15 cellular contexts compared by ENCODE assay signal in the genomic region with DNA sequence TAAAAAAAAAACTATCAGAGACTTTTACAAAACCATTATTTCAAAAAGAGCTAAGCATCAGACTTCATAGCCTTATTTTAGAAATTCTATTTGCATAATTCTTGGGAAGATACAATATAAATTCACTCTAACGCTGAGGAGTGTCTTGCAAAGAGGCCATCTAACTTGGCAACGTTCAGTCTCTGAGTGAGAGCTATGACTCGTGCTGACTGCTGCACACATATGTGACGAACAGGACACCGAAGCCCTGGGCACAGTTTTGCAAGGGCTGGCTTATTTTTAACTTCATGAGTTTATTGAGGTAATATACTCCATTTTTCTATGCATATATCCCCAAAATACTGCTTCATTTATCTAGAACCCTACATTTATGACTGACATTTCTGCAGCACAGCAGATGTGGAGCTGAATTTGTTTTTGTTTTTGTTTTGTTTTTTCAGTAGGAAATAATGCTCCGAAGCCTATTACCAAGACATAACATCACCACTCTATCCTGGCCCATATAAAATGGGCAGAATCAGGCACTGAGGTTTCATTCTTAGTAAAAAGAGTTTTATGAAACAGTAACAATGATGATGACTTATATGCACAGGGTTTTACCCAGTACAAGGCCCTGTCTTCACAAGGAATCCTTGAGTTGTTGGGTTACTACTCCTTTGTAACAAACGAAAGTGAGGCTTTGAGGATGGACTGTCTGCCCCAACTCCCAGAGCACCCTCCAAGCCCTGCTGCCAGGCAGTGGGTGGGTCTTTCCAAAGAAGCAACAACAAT.
DNase-seq lines count a peak whose midpoint lies in the region; ATAC-seq and TF ChIP-seq lines count a peak whose summit lies in the region.
"Had no signal": no experiment of that assay in that cellular context is flagged by ENCODE, and none has a peak within 500 bp of the region (broad histone marks: within the 10 kb centered on the region; RNA-seq: fewer than 3 reads in every experiment).

No MANE protein-coding gene starts in this region.

- no peak overlapping the region for H2BK15ac ChIP-seq in H9 (ENCODE audit: low read depth, low read length)

- intact Hi-C loops in naive thymus-derived CD4-positive, alpha-beta T cell (cut with micrococcal nuclease): no loop called here

- no peak overlapping the region for H3K27ac Mint-ChIP-seq in naive thymus-derived CD4-positive, alpha-beta T cell
- H3K27ac Mint-ChIP-seq in endothelial cell (ENCODE audit: unreplicated experiment) (no peak overlapping the region), H9 (no peak overlapping the region)
- H3K27ac Mint-ChIP-seq: T-cell had no signal

- no peak for ATAC-seq in naive thymus-derived CD4-positive, alpha-beta T cell
- ATAC-seq: T-cell had no signal

- H3K18ac ChIP-seq in H9 (ENCODE audit: insufficient read length, low read depth, low read length): no peak overlapping the region

- H3K36me3 Mint-ChIP-seq in naive thymus-derived CD4-positive, alpha-beta T cell: peaks cover 0 to 6% (median 0%) of the 10 kb centered on the region in 5 donors
- H3K36me3 Mint-ChIP-seq in endothelial cell (ENCODE audit: low read depth, unreplicated experiment) (no peaks in the 10 kb centered on the region), H9 (ENCODE audit: insufficient read depth in 1 of 3, low read depth in 3 of 3) (no peaks in the 10 kb centered on the region)
- H3K36me3 Mint-ChIP-seq: T-cell had no signal

- no peaks in the 10 kb centered on the region for H3K79me2 ChIP-seq in H9 (ENCODE audit: insufficient read depth, low read length)

- no peak overlapping the region for H3K23ac ChIP-seq in H9 (ENCODE audit: insufficient read length, low read depth, low read length)

- POLR2A ChIA-PET in naive thymus-derived CD4-positive, alpha-beta T cell (lab: Charles Lee): no interaction called here

- H3K27ac ChIP-seq in cingulate gyrus (ENCODE audit: low read depth, low read length): peak overlapping the region; percentile 6
- H3K27ac ChIP-seq in muscle layer of duodenum (ENCODE audit: low read length): peak overlapping the region; percentile 69
- H3K27ac ChIP-seq in naive thymus-derived CD4-positive, alpha-beta T cell (ENCODE audit: low read depth, low read length): no peak overlapping the region
- H3K27ac ChIP-seq in H9 (ENCODE audit: insufficient read length, low read depth, low read length): no peak overlapping the region

- no peaks in the 10 kb centered on the region for H3K23me2 ChIP-seq in H9 (ENCODE audit: insufficient read length, low read depth, low read length, poor library complexity, severe bottlenecking)

- H3K27me3 ChIP-seq in muscle layer of duodenum (ENCODE audit: low read depth, low read length) (no peaks in the 10 kb centered on the region), H9 (ENCODE audit: insufficient read depth, low read length) (no peaks in the 10 kb centered on the region)
- H3K27me3 ChIP-seq in naive thymus-derived CD4-positive, alpha-beta T cell (ENCODE audit: control insufficient read depth in 2 of 2, insufficient read depth in 2 of 2, low read length in 2 of 2): no peaks in the 10 kb centered on the region

- H2AK5ac ChIP-seq in H9 (ENCODE audit: insufficient read length, low read length): no peak overlapping the region

- H4K20me1 ChIP-seq in H9 (ENCODE audit: control insufficient read depth, insufficient read depth, insufficient read length): no peaks in the 10 kb centered on the region

- H4K91ac ChIP-seq in H9 (ENCODE audit: insufficient read length, low read depth, low read length): no peak overlapping the region

- no peak overlapping the region for H3K9ac ChIP-seq in H9 (ENCODE audit: extremely low read depth, insufficient read length, low read length)

- no peak overlapping the region for H3K56ac ChIP-seq in H9 (ENCODE audit: insufficient read length, low read depth, low read length)

- H3K14ac ChIP-seq in H9 (ENCODE audit: insufficient read depth, low read length): no peak overlapping the region

- H3K79me1 ChIP-seq in H9 (ENCODE audit: insufficient read depth, low read depth, low read length, poor library complexity, severe bottlenecking): no peaks in the 10 kb centered on the region

- peaks cover 0 to 12% (median 0%) of the 10 kb centered on the region in 5 donors for H3K27me3 Mint-ChIP-seq in naive thymus-derived CD4-positive, alpha-beta T cell
- H3K27me3 Mint-ChIP-seq in endothelial cell (ENCODE audit: unreplicated experiment) (peaks cover 4% of the 10 kb centered on the region), H9 (ENCODE audit: low read depth) (no peaks in the 10 kb centered on the region)

- no peak overlapping the region for H3K4me3 Mint-ChIP-seq in naive thymus-derived CD4-positive, alpha-beta T cell
- H3K4me3 Mint-ChIP-seq in endothelial cell (ENCODE audit: unreplicated experiment) (no peak overlapping the region), H9 (no peak overlapping the region)
- H3K4me3 Mint-ChIP-seq: T-cell had no signal

- H2BK120ac ChIP-seq in H9 (ENCODE audit: low read depth, low read length, poor library complexity, severe bottlenecking): no peak overlapping the region

- no peaks in the 10 kb centered on the region for H3K36me3 ChIP-seq in muscle layer of duodenum (ENCODE audit: control insufficient read depth in 1 of 2, insufficient read depth in 2 of 2, low read length in 2 of 2)
- no peaks in the 10 kb centered on the region for H3K36me3 ChIP-seq in naive thymus-derived CD4-positive, alpha-beta T cell (ENCODE audit: control insufficient read depth in 2 of 3, insufficient read depth in 3 of 3, low read length in 3 of 3)

- H3K4me2 ChIP-seq in H9 (ENCODE audit: insufficient read depth, insufficient read length, low read length): no peak overlapping the region

- no peaks in the 10 kb centered on the region for H3K4me1 Mint-ChIP-seq in naive thymus-derived CD4-positive, alpha-beta T cell
- H3K4me1 Mint-ChIP-seq in endothelial cell (ENCODE audit: unreplicated experiment) (no peaks in the 10 kb centered on the region), H9 (peaks cover 14 to 16% of the 10 kb centered on the region in 2 experiments)

- peaks cover 0 to 13% (median 4%) of the 10 kb centered on the region in 11 donors for H3K9me3 Mint-ChIP-seq in naive thymus-derived CD4-positive, alpha-beta T cell
- H3K9me3 Mint-ChIP-seq in endothelial cell (ENCODE audit: unreplicated experiment) (no peaks in the 10 kb centered on the region), H9 (peaks cover 0 to under 1% of the 10 kb centered on the region in 2 experiments; a peak in 1 of 5 replicates)

- TF ChIP-seq CTCF in endothelial cell (IDR thresholded peaks at IDR 0.05; ENCODE audit: unreplicated experiment) (no peak), H9 (conservative IDR thresholded peaks at IDR 0.05) (no peak)

- no peak overlapping the region for H4K5ac ChIP-seq in H9 (ENCODE audit: insufficient read length, low read depth, low read length)

- H3K4me3 ChIP-seq in muscle layer of duodenum (ENCODE audit: low read depth in 1 of 2, low read length in 2 of 2): peak overlapping the region in 1 of 2 donors; percentile 40
- no peak overlapping the region for H3K4me3 ChIP-seq in naive thymus-derived CD4-positive, alpha-beta T cell (ENCODE audit: low read length)

- no peak overlapping the region for H2BK12ac ChIP-seq in H9 (ENCODE audit: insufficient read length, low read depth, low read length)

- peaks cover 0 to 3% of the 10 kb centered on the region in 2 donors for H3K9me3 ChIP-seq in muscle layer of duodenum (ENCODE audit: control insufficient read depth in 1 of 2, low read length in 2 of 2)
- H3K9me3 ChIP-seq in naive thymus-derived CD4-positive, alpha-beta T cell (ENCODE audit: control insufficient read depth in 2 of 3, low read length in 3 of 3): no peaks in the 10 kb centered on the region
- H3K9me3 ChIP-seq in H9 (ENCODE audit: control insufficient read depth, low read depth, low read length): no peaks in the 10 kb centered on the region

- no peak overlapping the region for H3K4ac ChIP-seq in H9 (ENCODE audit: low read depth, low read length)

- H2BK5ac ChIP-seq in H9 (ENCODE audit: insufficient read length, low read length): no peak overlapping the region

- no peak overlapping the region for H3T11ph ChIP-seq in H9 (ENCODE audit: low read length)

- CTCF ChIA-PET in naive thymus-derived CD4-positive, alpha-beta T cell (lab: Charles Lee): no interaction called here

- H4K8ac ChIP-seq in H9 (replicated peaks; ENCODE audit: insufficient read length, low read depth, low read length): no peak overlapping the region

- peak; percentile 16 for DNase-seq in DMS79 (lab: John Stamatoyannopoulos, UW)
- peak; percentile 5 for DNase-seq in MV-4-11 (lab: John Stamatoyannopoulos, UW)
- DNase-seq in naive thymus-derived CD4-positive, alpha-beta T cell: no peak
- DNase-seq in endothelial cell (ENCODE audit: low spot score): no peak
- DNase-seq in activated CD8-positive, alpha-beta memory T cell treated with anti-CD3 and anti-CD28 coated beads for 24 hours: no peak
- DNase-seq in H9: no peak
- DNase-seq: activated effector memory CD4-positive, alpha-beta T cell treated with Interleukin-2 at 50 U/mL for 16 hours; C1 segment of cervical spinal cord; GF-D8; NCI-H1930; stimulated activated CD4-positive, alpha-beta T cell treated with anti-CD3 and anti-CD28 coated beads, Interleukin-4, amount 100 ng/mL, for 1 hour; stimulated activated naive CD4-positive, alpha-beta T cell; T-cell had no signal

- H3K4me1 ChIP-seq in muscle layer of duodenum (ENCODE audit: control insufficient read depth in 1 of 2, insufficient read depth in 2 of 2, low read length in 2 of 2): no peaks in the 10 kb centered on the region
- H3K4me1 ChIP-seq in naive thymus-derived CD4-positive, alpha-beta T cell (ENCODE audit: control insufficient read depth in 2 of 2, insufficient read depth in 2 of 2, low read length in 2 of 2): no peaks in the 10 kb centered on the region
- H3K4me1 ChIP-seq in H9 (ENCODE audit: insufficient read depth, low read length): no peaks in the 10 kb centered on the region; the same call in 1 of the 2 replicates

- H2BK20ac ChIP-seq in H9 (ENCODE audit: low read depth, low read length, poor library complexity, severe bottlenecking): no peak overlapping the region

- H2AFZ ChIP-seq in H9 (ENCODE audit: low read length): no peak overlapping the region

- no CpG with 5 or more reads among the region's 7 CpGs for WGBS in H9 (ENCODE audit: extremely low coverage, insufficient read length, low lambda C conversion rate)

Comparison
In these comparisons a context has a peak if more than half of its experiments do, and no peak if none do; other contexts are left out.
1. DNase-seq: peak in DMS79 (single experiment) and MV-4-11 (single experiment); none in naive thymus-derived CD4-positive, alpha-beta T cell (0 of 9), endothelial cell (single experiment), activated CD8-positive, alpha-beta memory T cell treated with anti-CD3 and anti-CD28 coated beads for 24 hours (single experiment) and H9 (single experiment).
2. H3K27ac ChIP-seq: peak in cingulate gyrus (single experiment) and muscle layer of duodenum (single experiment); none in naive thymus-derived CD4-positive, alpha-beta T cell (single experiment) and H9 (single experiment).